ENCODE assay signal across 13 cellular contexts in genomic region chr2:237670641-237671040, GRCh38. TPM values are rescaled to one million over a fixed set of nuclear protein-coding genes. Genes with fewer than 3 reads are reported as not detected.
DNase-seq lines count a peak whose midpoint lies in the region; TF ChIP-seq lines count a peak whose summit lies in the region.
"Had no signal": no experiment of that assay in that cellular context is flagged by ENCODE, and none has a peak within 500 bp of the region (broad histone marks: within the 10 kb centered on the region; RNA-seq: fewer than 3 reads in every experiment).

No MANE protein-coding gene starts in this region.

- in situ Hi-C loops in ACHN (cut with HindIII; ENCODE audit: low pct_ligation_motif_present, low pct_unique_long_range_greater_than_20kb, low sequenced_read_pairs) (no loop called here), KBM-7 (cut with MboI; ENCODE audit: low pct_unique_long_range_greater_than_20kb, low sequenced_read_pairs) (no loop called here)

- intact Hi-C loops in sigmoid colon (cut with DNase I) = loop anchor here (5.0 kb wide), 1 partner anchor 72 kb away; no protein-coding TSS in a partner anchor

- H3K36me3 Mint-ChIP-seq in chondrocyte (ENCODE audit: low read depth) = peaks cover 7% of the 10 kb centered on the region

- WGBS in liver = 86% methylated on average over 14 of the region's 14 CpGs
- WGBS in sigmoid colon, 2 donors = 76 to 88% methylated on average over 14 of the region's 14 CpGs

- H3K27ac Mint-ChIP-seq in chondrocyte (ENCODE audit: unreplicated experiment) = peak overlapping the region; percentile 96
- H3K27ac Mint-ChIP-seq: progenitor cell of endocrine pancreas had no signal

- TF ChIP-seq EP300 in sigmoid colon (IDR thresholded peaks at IDR 0.05) = no peak

- TF ChIP-seq CTCF in chondrocyte (IDR thresholded peaks at IDR 0.05) = no peak
- no peak for TF ChIP-seq CTCF in liver (IDR thresholded peaks at IDR 0.05; ENCODE audit: low read depth, low read length, missing input control)
- no peak for TF ChIP-seq CTCF in sigmoid colon (IDR thresholded peaks at IDR 0.05)

- H3K4me1 ChIP-seq in ACC112 (ENCODE audit: control insufficient read depth, insufficient read depth, low read length, unreplicated experiment) (peaks cover 46% of the 10 kb centered on the region), liver (ENCODE audit: control insufficient read depth in 4 of 4, insufficient read depth in 4 of 4, low read length in 3 of 4) (peaks cover 8 to 35% (median 23%) of the 10 kb centered on the region in 4 donors), sigmoid colon (peaks cover 0 to 41% (median 32%) of the 10 kb centered on the region in 4 donors)

- no peaks in the 10 kb centered on the region for H3K79me2 ChIP-seq in ACC112 (ENCODE audit: control insufficient read depth, insufficient read depth, low read length, unreplicated experiment)

- peak overlapping the region; percentile 86 for H3K27ac ChIP-seq in ACC112 (ENCODE audit: low read depth, low read length)
- peak overlapping the region; percentile 70 to 77 for H3K27ac ChIP-seq in liver (ENCODE audit: low read depth in 1 of 2, low read length in 2 of 2)
- peak overlapping the region; percentile 53 to 74 (median 67) for H3K27ac ChIP-seq in sigmoid colon
- H3K27ac ChIP-seq: A549, KMS-11 had no signal

- no peak for TF ChIP-seq RAD21 in liver (IDR thresholded peaks at IDR 0.05)

- H3K36me3 ChIP-seq in ACC112 (ENCODE audit: insufficient read depth, low read length) = no peaks in the 10 kb centered on the region
- H3K36me3 ChIP-seq in liver (ENCODE audit: control insufficient read depth in 4 of 4, insufficient read depth in 3 of 4, low read depth in 1 of 4, low read length in 3 of 4) = no peaks in the 10 kb centered on the region
- H3K36me3 ChIP-seq in sigmoid colon = no peaks in the 10 kb centered on the region

- peaks cover 58% of the 10 kb centered on the region for H3K4me1 Mint-ChIP-seq in chondrocyte (ENCODE audit: low read depth)

- H3K9me3 ChIP-seq in liver (ENCODE audit: control insufficient read depth in 4 of 4, low read length in 3 of 4) (no peaks in the 10 kb centered on the region), sigmoid colon (no peaks in the 10 kb centered on the region)
- H3K9me3 ChIP-seq: A549 had no signal

- DNase-seq in chondrocyte (ENCODE audit: low spot score) = no peak
- DNase-seq in sigmoid colon = peak; percentile 82
- DNase-seq in ACHN = no peak
- no peak for DNase-seq in T-helper 1 cell
- DNase-seq in KBM-7 = no peak
- DNase-seq in kidney tubule cell (ENCODE audit: low spot score) = no peak
- DNase-seq: activated CD4-positive, CD25-positive, alpha-beta regulatory T cell; NCI-H1694 treated with DMSO at 0.1 percent for 48 hours had no signal

- H3K4me3 Mint-ChIP-seq in chondrocyte (ENCODE audit: unreplicated experiment) = no peak overlapping the region

- H3K9ac ChIP-seq in liver (ENCODE audit: low read depth in 1 of 2, low read length in 2 of 2) = no peak overlapping the region
- H3K9ac ChIP-seq: KMS-11 had no signal

- H3K4me3 ChIP-seq in ACC112 (ENCODE audit: low read depth, low read length) (no peak overlapping the region), liver (ENCODE audit: low read depth in 1 of 3, low read length in 3 of 3) (no peak overlapping the region), sigmoid colon (no peak overlapping the region)
- H3K4me3 ChIP-seq: A549 had no signal

- H3K27me3 Mint-ChIP-seq in chondrocyte (ENCODE audit: low read depth) = no peaks in the 10 kb centered on the region
- H3K27me3 Mint-ChIP-seq: progenitor cell of endocrine pancreas had no signal

- H3K9me3 Mint-ChIP-seq in chondrocyte (ENCODE audit: low read depth) = no peaks in the 10 kb centered on the region

- H2AFZ ChIP-seq in ACC112 (ENCODE audit: low read length, unreplicated experiment) = no peak overlapping the region

- TF ChIP-seq POLR2A in sigmoid colon (IDR thresholded peaks at IDR 0.05) = no peak

- H3K27me3 ChIP-seq in ACC112 (ENCODE audit: insufficient read depth, low read length) (no peaks in the 10 kb centered on the region), liver (ENCODE audit: control insufficient read depth in 4 of 4, insufficient read depth in 4 of 4, low read length in 3 of 4) (no peaks in the 10 kb centered on the region), sigmoid colon (no peaks in the 10 kb centered on the region)

TF ChIP-seq in liver, 16 proteins besides CTCF, POLR2A, EP300 and RAD21:
- TF ChIP-seq MAX (IDR thresholded peaks at IDR 0.05) (no peak), ZBTB33 (IDR thresholded peaks at IDR 0.05) (no peak), JUND (IDR thresholded peaks at IDR 0.05) (no peak), RXRA (IDR thresholded peaks at IDR 0.05) (no peak), HNF4G (IDR thresholded peaks at IDR 0.05) (no peak), SP1 (IDR thresholded peaks at IDR 0.05) (no peak), HNF4A (conservative IDR thresholded peaks at IDR 0.05) (no peak), FOXA2 (IDR thresholded peaks at IDR 0.05) (no peak), GABPA (IDR thresholded peaks at IDR 0.05 in 1 of 2, conservative IDR thresholded peaks at IDR 0.05 in 1 of 2) (no peak), FOXA1 (IDR thresholded peaks at IDR 0.05) (no peak), EGR1 (IDR thresholded peaks at IDR 0.05; ENCODE audit: low read depth in 2 of 2) (no peak), TAF1 (conservative IDR thresholded peaks at IDR 0.05) (no peak), NR2F2 (IDR thresholded peaks at IDR 0.05) (no peak), ATF3 (IDR thresholded peaks at IDR 0.05) (no peak), REST (IDR thresholded peaks at IDR 0.05) (no peak), YY1 (IDR thresholded peaks at IDR 0.05) (no peak)
TF ChIP-seq in liver: peak in this region for 0.

RNA-seq across cellular contexts. Expression of gene LRRFIP1, which starts 43.3 kb away (rescaled TPM):
- total RNA-seq in chondrocyte (84.7 to 97.5 TPM (median 91.5 TPM) in 3 replicates), liver (10 to 100 TPM; 13.3 to 56.1 TPM), sigmoid colon (100 to 1,000 TPM; 112 to 185 (median 136) TPM)
- polyA plus RNA-seq in liver (10 to 100 TPM; 26.6 to 51.6 TPM), sigmoid colon (10 to 100 TPM; 42.0 to 73.8 (median 63.3) TPM)
